26 cellular contexts compared by ENCODE assay signal in the genomic region with DNA sequence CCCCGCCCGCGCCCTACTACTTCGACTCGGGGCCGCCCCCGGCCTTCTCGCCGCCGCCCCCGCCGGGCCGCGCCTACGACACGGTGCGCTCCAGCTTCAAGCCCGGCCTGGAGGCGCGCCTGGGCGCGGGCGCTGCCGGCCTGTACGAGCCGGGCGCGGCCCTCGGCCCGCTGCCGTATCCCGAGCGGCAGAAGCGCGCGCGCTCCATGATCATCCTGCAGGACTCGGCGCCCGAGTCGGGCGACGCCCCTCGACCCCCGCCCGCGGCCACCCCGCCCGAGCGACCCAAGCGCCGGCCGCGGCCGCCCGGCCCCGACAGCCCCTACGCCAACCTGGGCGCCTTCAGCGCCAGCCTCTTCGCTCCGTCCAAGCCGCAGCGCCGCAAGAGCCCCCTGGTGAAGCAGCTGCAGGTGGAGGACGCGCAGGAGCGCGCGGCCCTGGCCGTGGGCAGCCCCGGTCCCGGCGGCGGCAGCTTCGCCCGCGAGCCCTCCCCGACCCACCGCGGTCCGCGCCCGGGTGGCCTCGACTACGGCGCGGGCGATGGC. TPM values are rescaled to one million over a fixed set of nuclear protein-coding genes. Genes with fewer than 3 reads are reported as not detected.
DNase-seq lines count a peak whose midpoint lies in the region; ATAC-seq and TF ChIP-seq lines count a peak whose summit lies in the region.
"Had no signal": no experiment of that assay in that cellular context is flagged by ENCODE, and none has a peak within 500 bp of the region (broad histone marks: within the 10 kb centered on the region; RNA-seq: fewer than 3 reads in every experiment).

No MANE protein-coding gene starts in this region.

- peaks cover 22% of the 10 kb centered on the region for H3K36me3 ChIP-seq in left ventricle myocardium inferior
- H3K36me3 ChIP-seq in endodermal cell (ENCODE audit: control insufficient read depth, insufficient read depth, low read length) = no peaks in the 10 kb centered on the region
- no peaks in the 10 kb centered on the region for H3K36me3 ChIP-seq in suprapubic skin
- peaks cover 0 to 52% (median 0%) of the 10 kb centered on the region in 3 donors for H3K36me3 ChIP-seq in tibial nerve

- ATAC-seq in Right ventricle myocardium superior (ENCODE audit: poor library complexity) (no peak), GM21515 (IDR thresholded peaks at IDR 0.05; ENCODE audit: unreplicated experiment) (no peak)
- ATAC-seq: naive thymus-derived CD4-positive, alpha-beta T cell; right cardiac atrium had no signal

- no peaks in the 10 kb centered on the region for H3K9me3 Mint-ChIP-seq in endodermal cell
- H3K9me3 Mint-ChIP-seq: activated CD4-positive, alpha-beta memory T cell treated with anti-CD3 and anti-CD28 coated beads, Interleukin-2, amount 10 ng/mL, durations not matched to agents 7 days and 5 days; memory B cell; naive thymus-derived CD4-positive, alpha-beta T cell had no signal

- H3K4me3 Mint-ChIP-seq in endodermal cell = no peak overlapping the region
- H3K4me3 Mint-ChIP-seq: activated CD4-positive, alpha-beta memory T cell treated with anti-CD3 and anti-CD28 coated beads, Interleukin-2, amount 10 ng/mL, durations not matched to agents 7 days and 5 days; memory B cell; naive thymus-derived CD4-positive, alpha-beta T cell had no signal

- TF ChIP-seq POLR2A in suprapubic skin (IDR thresholded peaks at IDR 0.05) (no peak), tibial nerve (IDR thresholded peaks at IDR 0.05) (no peak)

- intact Hi-C loops in left ventricle myocardium inferior (cut with micrococcal nuclease) = no loop called here
- intact Hi-C loops in Right ventricle myocardium superior (cut with DNase I) = no loop called here

- no peaks in the 10 kb centered on the region for H3K9me3 ChIP-seq in left ventricle myocardium inferior (replicated peaks)
- H3K9me3 ChIP-seq in endodermal cell (ENCODE audit: control insufficient read depth, low read length) = no peaks in the 10 kb centered on the region
- no peaks in the 10 kb centered on the region for H3K9me3 ChIP-seq in suprapubic skin
- no peaks in the 10 kb centered on the region for H3K9me3 ChIP-seq in tibial nerve
- H3K9me3 ChIP-seq: adrenal gland, Caco-2 had no signal

- H3K4me3 ChIP-seq in left ventricle myocardium inferior (peak overlapping the region; percentile 41), endodermal cell (ENCODE audit: low read length) (no peak overlapping the region), suprapubic skin (peak overlapping the region; percentile 44), tibial nerve (peak overlapping the region in 1 of 4 donors; percentile 39)
- H3K4me3 ChIP-seq: adrenal gland had no signal

- H3K27ac ChIP-seq in left ventricle myocardium inferior (replicated peaks) (no peak overlapping the region), endodermal cell (ENCODE audit: low read depth, low read length) (no peak overlapping the region), suprapubic skin (no peak overlapping the region), tibial nerve (no peak overlapping the region)
- H3K27ac ChIP-seq: adrenal gland had no signal

- H3K4me1 ChIP-seq in left ventricle myocardium inferior (peaks cover 52% of the 10 kb centered on the region), endodermal cell (ENCODE audit: control insufficient read depth, insufficient read depth, low read length) (no peaks in the 10 kb centered on the region), suprapubic skin (peaks cover 14% of the 10 kb centered on the region), tibial nerve (peaks cover 0 to 19% (median 0%) of the 10 kb centered on the region in 4 donors)
- H3K4me1 ChIP-seq: adrenal gland, Caco-2 had no signal

- peaks cover 42% of the 10 kb centered on the region for H3K27me3 ChIP-seq in left ventricle myocardium inferior (ENCODE audit: low read depth)
- peaks cover 54% of the 10 kb centered on the region for H3K27me3 ChIP-seq in endodermal cell (ENCODE audit: control insufficient read depth, insufficient read depth, low read length, poor library complexity, severe bottlenecking)
- H3K27me3 ChIP-seq in suprapubic skin = peaks cover 24% of the 10 kb centered on the region
- H3K27me3 ChIP-seq in tibial nerve = peaks cover 0 to 30% of the 10 kb centered on the region in 2 donors

- no peak overlapping the region for H3K27ac Mint-ChIP-seq in endodermal cell
- H3K27ac Mint-ChIP-seq: activated CD4-positive, alpha-beta memory T cell treated with anti-CD3 and anti-CD28 coated beads, Interleukin-2, amount 10 ng/mL, durations not matched to agents 7 days and 5 days; memory B cell; naive thymus-derived CD4-positive, alpha-beta T cell had no signal

- WGBS in endodermal cell (ENCODE audit: insufficient coverage in 1 of 2, insufficient read length in 1 of 2), 2 experiments = 5% methylated on average over 89 of the region's 89 CpGs; no CpG with 5 or more reads in 1 of the 2 experiments
- 77% methylated on average over 20 of the region's 89 CpGs for WGBS in suprapubic skin
- 50 to 59% methylated on average over 2 to 30 of the region's 89 CpGs for WGBS in tibial nerve, 2 donors

- no peak for TF ChIP-seq CTCF in left ventricle myocardium inferior (IDR thresholded peaks at IDR 0.05; ENCODE audit: borderline replicate concordance)
- TF ChIP-seq CTCF in endodermal cell (conservative IDR thresholded peaks at IDR 0.05) = no peak
- no peak for TF ChIP-seq CTCF in suprapubic skin (IDR thresholded peaks at IDR 0.05)
- TF ChIP-seq CTCF in tibial nerve (IDR thresholded peaks at IDR 0.05) = no peak

- peaks cover 23% of the 10 kb centered on the region for H3K36me3 Mint-ChIP-seq in endodermal cell (ENCODE audit: low read depth)
- H3K36me3 Mint-ChIP-seq: memory B cell; naive thymus-derived CD4-positive, alpha-beta T cell had no signal

- DNase-seq in left ventricle myocardium inferior (no peak), Right ventricle myocardium superior (no peak), endodermal cell (peak; percentile 63), iPS-NIHi7 (ENCODE audit: extremely low spot score) (peak; percentile 53), suprapubic skin (ENCODE audit: low spot score in 2 of 2) (no peak), MV-4-11 (lab: John Stamatoyannopoulos, UW) (no peak), tibial nerve (ENCODE audit: low spot score in 2 of 2) (no peak)
- DNase-seq: activated CD4-positive, alpha-beta memory T cell treated with anti-CD3 and anti-CD28 coated beads, Interleukin-2, amount 10 ng/mL, durations not matched to agents 7 days and 5 days; activated gamma-delta T cell treated with Interleukin-2 at 50 U/mL for 16 hours; activated T-cell treated with anti-CD3 and anti-CD28 coated beads for 4 hours; adrenal gland; Caco-2; naive thymus-derived CD4-positive, alpha-beta T cell; NCI-H1417; NCI-H524 treated with DMSO at 0.1 percent for 48 hours; RPMI8226; T1000 had no signal

- no peaks in the 10 kb centered on the region for H3K4me1 Mint-ChIP-seq in endodermal cell
- H3K4me1 Mint-ChIP-seq: activated CD4-positive, alpha-beta memory T cell treated with anti-CD3 and anti-CD28 coated beads, Interleukin-2, amount 10 ng/mL, durations not matched to agents 7 days and 5 days; naive thymus-derived CD4-positive, alpha-beta T cell had no signal

- TF ChIP-seq EP300 in suprapubic skin (IDR thresholded peaks at IDR 0.05) (no peak), tibial nerve (IDR thresholded peaks at IDR 0.05) (no peak)

- peaks cover 70% of the 10 kb centered on the region for H3K27me3 Mint-ChIP-seq in endodermal cell (ENCODE audit: insufficient read depth)
- H3K27me3 Mint-ChIP-seq: naive thymus-derived CD4-positive, alpha-beta T cell had no signal

- H3K9ac ChIP-seq in endodermal cell (ENCODE audit: extremely low read depth, low read length, poor library complexity, severe bottlenecking) = no peak overlapping the region

RNA-seq across cellular contexts. Expression of a gene that starts 17.6 kb away (rescaled TPM):
- total RNA-seq in left ventricle myocardium inferior (0.30 TPM), Right ventricle myocardium superior (0.43 TPM), endodermal cell (under 1 TPM in 1 of 2 donors, not detected in 1; 0.18 TPM), suprapubic skin (not detected), tibial nerve (1 to 10 TPM in 2 of 4 donors, not detected in 2; 2.2 to 4.8 TPM)
- 0.71 TPM for polyA plus RNA-seq in endodermal cell (2013, experiment 1 of 2)
- not detected for polyA plus RNA-seq in endodermal cell (2013, experiment 2 of 2)
- total RNA-seq: A673; activated CD4-positive, alpha-beta memory T cell treated with anti-CD3 and anti-CD28 coated beads, Interleukin-2, amount 10 ng/mL, durations not matched to agents 7 days and 5 days; bronchial epithelial cell; Caco-2; fibroblast of villous mesenchyme; kidney epithelial cell; naive thymus-derived CD4-positive, alpha-beta T cell; osteocyte; urinary bladder had no signal
- polyA plus RNA-seq: naive thymus-derived CD4-positive, alpha-beta T cell had no signal

RNA-seq across cellular contexts. Expression of a gene that starts 47.8 kb away (rescaled TPM):
- total RNA-seq in left ventricle myocardium inferior (23.1 TPM), Right ventricle myocardium superior (19.3 TPM), endodermal cell (10 to 100 TPM in 1 of 2 donors, 1 to 10 TPM in 1; 9.4 to 11.1 TPM), suprapubic skin (10 to 100 TPM in 2 of 4 donors, 1 to 10 TPM in 2; 2.9 to 15.9 (median 9.5) TPM), tibial nerve (10 to 100 TPM; 10.3 to 29.4 (median 20.5) TPM)
- polyA plus RNA-seq in endodermal cell (2013, experiment 1 of 2) = 9.9 TPM
- 9.9 TPM for polyA plus RNA-seq in endodermal cell (2013, experiment 2 of 2)
- polyA plus RNA-seq: naive thymus-derived CD4-positive, alpha-beta T cell had no signal

Comparison
In these comparisons a context has a peak if more than half of its experiments do, and no peak if none do; other contexts are left out.
1. DNase-seq: peak in endodermal cell (single experiment) and iPS-NIHi7 (single experiment); none in left ventricle myocardium inferior (single experiment), Right ventricle myocardium superior (single experiment), suprapubic skin (0 of 2), MV-4-11 (single experiment) and tibial nerve (0 of 2).